In genomic region chr15:25177955-25178801, GRCh38 we compare ENCODE assay signal across 1 cellular context.
TF ChIP-seq lines count a peak whose summit lies in the region.

No MANE protein-coding gene starts in this region.

TF ChIP-seq in HepG2, 621 proteins besides CTCF, POLR2A, EP300 and RAD21 (continued from another document):
- TF ChIP-seq SKIL (CRISPR knock-in tag; IDR thresholded peaks at IDR 0.05; ENCODE audit: borderline replicate concordance) (no peak), TFDP1 (CRISPR knock-in tag; IDR thresholded peaks at IDR 0.05; ENCODE audit: borderline replicate concordance) (no peak), THYN1 (CRISPR knock-in tag; IDR thresholded peaks at IDR 0.05; ENCODE audit: borderline replicate concordance, low read depth) (no peak), ZMYM4 (CRISPR knock-in tag; IDR thresholded peaks at IDR 0.05) (no peak), ZNF704 (CRISPR knock-in tag; IDR thresholded peaks at IDR 0.05; ENCODE audit: borderline replicate concordance) (no peak), GATAD1 (CRISPR knock-in tag; IDR thresholded peaks at IDR 0.05) (no peak), DMAP1 (CRISPR knock-in tag; IDR thresholded peaks at IDR 0.05) (no peak), POLR2AphosphoS2 (IDR thresholded peaks at IDR 0.05; ENCODE audit: low read depth, low read length) (no peak), ZNF747 (CRISPR knock-in tag; IDR thresholded peaks at IDR 0.05; ENCODE audit: borderline replicate concordance) (no peak)
